10 cellular contexts compared by ENCODE assay signal in genomic region chr16:57391708-57392107, GRCh38. TPM values are rescaled to one million over a fixed set of nuclear protein-coding genes. Genes with fewer than 3 reads are reported as not detected.
"Had no signal": no experiment of that assay in that cellular context is flagged by ENCODE, and none has a peak within 500 bp of the region (broad histone marks: within the 10 kb centered on the region; RNA-seq: fewer than 3 reads in every experiment).

No MANE protein-coding gene starts in this region.

- ATAC-seq: HCT116 had no signal

- DNase-seq: GM23248, GOT3, H7, IMR-90, KG1 had no signal

- H3K4me1 ChIP-seq: HAP-1 had no signal

- H3K9ac ChIP-seq: GM23248 had no signal

- H3K27ac ChIP-seq: GM23248 had no signal

- H3K9me3 ChIP-seq: HAP-1 had no signal

- H3K36me3 ChIP-seq: HAP-1 had no signal

- FAIRE-seq: HTR-8/SVneo had no signal

- H3K4me3 ChIP-seq: GM23248, HAP-1 had no signal

- H2AFZ ChIP-seq: GM23248 had no signal

RNA-seq across cellular contexts. Expression of gene CCL17, which starts 12.9 kb away (rescaled TPM):
- total RNA-seq: GM23248, H4, H7, HT-29, IMR-90 had no signal
- polyA plus RNA-seq: GM23248, IMR-90 had no signal

RNA-seq across cellular contexts. Expression of gene CX3CL1, which starts 19.4 kb away (rescaled TPM):
- total RNA-seq: GM23248 had no signal
- polyA plus RNA-seq: GM23248 had no signal

RNA-seq across cellular contexts. Expression of gene CCL22, which starts 33.1 kb away (rescaled TPM):
- total RNA-seq: GM23248, H4, H7, HT-29, IMR-90 had no signal
- polyA plus RNA-seq: IMR-90 had no signal
